2 cellular contexts compared by ENCODE assay signal in the genomic region with DNA sequence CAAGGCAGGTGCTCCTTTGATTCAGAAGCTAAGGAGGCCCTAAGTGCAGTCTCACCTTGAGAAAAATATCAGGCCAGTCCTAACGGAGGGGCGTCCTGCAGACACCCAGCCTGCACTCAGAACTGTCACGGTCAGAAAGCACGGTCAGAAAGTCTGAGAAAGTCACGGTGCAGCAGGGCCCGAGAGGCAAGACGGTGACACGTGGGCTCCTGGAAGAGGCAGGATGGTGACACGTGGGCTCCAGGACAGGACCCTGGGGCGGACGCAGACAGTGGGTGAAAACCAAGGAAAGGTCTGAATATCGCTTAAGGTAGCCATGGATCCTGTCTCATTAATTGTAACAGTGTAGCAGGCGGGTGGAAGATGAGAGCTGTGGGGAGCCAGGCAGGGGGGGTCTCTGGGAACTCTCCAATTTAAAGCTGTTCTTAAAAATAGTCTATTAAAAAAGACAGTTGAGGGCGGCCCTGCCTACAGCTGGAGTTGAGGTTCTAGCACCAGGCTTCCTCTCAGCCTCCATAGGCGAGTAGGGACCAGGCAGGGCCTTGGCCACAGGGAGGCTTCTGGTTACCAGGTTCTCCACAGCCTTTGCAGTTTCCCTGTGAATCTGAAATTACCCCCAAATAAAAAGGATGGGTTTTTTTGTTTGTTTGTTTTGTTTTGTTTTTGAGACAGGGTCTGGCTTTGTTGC.
TF ChIP-seq lines count a peak whose summit lies in the region.

No MANE protein-coding gene starts in this region.

TF ChIP-seq in GM23338, 12 proteins besides CTCF, POLR2A, EP300 and RAD21 (continued from another document):
- TF ChIP-seq, protein P1, sequence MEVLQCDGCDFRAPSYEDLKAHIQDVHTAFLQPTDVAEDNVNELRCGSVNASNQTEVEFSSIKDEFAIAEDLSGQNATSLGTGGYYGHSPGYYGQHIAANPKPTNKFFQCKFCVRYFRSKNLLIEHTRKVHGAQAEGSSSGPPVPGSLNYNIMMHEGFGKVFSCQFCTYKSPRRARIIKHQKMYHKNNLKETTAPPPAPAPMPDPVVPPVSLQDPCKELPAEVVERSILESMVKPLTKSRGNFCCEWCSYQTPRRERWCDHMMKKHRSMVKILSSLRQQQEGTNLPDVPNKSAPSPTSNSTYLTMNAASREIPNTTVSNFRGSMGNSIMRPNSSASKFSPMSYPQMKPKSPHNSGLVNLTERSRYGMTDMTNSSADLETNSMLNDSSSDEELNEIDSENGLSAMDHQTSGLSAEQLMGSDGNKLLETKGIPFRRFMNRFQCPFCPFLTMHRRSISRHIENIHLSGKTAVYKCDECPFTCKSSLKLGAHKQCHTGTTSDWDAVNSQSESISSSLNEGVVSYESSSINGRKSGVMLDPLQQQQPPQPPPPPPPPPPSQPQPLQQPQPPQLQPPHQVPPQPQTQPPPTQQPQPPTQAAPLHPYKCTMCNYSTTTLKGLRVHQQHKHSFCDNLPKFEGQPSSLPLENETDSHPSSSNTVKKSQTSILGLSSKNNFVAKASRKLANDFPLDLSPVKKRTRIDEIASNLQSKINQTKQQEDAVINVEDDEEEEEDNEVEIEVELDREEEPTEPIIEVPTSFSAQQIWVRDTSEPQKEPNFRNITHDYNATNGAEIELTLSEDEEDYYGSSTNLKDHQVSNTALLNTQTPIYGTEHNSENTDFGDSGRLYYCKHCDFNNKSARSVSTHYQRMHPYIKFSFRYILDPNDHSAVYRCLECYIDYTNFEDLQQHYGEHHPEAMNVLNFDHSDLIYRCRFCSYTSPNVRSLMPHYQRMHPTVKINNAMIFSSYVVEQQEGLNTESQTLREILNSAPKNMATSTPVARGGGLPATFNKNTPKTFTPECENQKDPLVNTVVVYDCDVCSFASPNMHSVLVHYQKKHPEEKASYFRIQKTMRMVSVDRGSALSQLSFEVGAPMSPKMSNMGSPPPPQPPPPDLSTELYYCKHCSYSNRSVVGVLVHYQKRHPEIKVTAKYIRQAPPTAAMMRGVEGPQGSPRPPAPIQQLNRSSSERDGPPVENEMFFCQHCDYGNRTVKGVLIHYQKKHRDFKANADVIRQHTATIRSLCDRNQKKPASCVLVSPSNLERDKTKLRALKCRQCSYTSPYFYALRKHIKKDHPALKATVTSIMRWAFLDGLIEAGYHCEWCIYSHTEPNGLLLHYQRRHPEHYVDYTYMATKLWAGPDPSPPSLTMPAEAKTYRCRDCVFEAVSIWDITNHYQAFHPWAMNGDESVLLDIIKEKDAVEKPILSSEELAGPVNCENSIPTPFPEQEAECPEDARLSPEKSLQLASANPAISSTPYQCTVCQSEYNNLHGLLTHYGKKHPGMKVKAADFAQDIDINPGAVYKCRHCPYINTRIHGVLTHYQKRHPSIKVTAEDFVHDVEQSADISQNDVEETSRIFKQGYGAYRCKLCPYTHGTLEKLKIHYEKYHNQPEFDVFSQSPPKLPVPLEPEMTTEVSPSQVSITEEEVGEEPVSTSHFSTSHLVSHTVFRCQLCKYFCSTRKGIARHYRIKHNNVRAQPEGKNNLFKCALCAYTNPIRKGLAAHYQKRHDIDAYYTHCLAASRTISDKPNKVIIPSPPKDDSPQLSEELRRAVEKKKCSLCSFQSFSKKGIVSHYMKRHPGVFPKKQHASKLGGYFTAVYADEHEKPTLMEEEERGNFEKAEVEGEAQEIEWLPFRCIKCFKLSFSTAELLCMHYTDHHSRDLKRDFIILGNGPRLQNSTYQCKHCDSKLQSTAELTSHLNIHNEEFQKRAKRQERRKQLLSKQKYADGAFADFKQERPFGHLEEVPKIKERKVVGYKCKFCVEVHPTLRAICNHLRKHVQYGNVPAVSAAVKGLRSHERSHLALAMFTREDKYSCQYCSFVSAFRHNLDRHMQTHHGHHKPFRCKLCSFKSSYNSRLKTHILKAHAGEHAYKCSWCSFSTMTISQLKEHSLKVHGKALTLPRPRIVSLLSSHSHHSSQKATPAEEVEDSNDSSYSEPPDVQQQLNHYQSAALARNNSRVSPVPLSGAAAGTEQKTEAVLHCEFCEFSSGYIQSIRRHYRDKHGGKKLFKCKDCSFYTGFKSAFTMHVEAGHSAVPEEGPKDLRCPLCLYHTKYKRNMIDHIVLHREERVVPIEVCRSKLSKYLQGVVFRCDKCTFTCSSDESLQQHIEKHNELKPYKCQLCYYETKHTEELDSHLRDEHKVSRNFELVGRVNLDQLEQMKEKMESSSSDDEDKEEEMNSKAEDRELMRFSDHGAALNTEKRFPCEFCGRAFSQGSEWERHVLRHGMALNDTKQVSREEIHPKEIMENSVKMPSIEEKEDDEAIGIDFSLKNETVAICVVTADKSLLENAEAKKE (CRISPR knock-in tag; IDR thresholded peaks at IDR 0.05) = no peak
- TF ChIP-seq, protein P2, sequence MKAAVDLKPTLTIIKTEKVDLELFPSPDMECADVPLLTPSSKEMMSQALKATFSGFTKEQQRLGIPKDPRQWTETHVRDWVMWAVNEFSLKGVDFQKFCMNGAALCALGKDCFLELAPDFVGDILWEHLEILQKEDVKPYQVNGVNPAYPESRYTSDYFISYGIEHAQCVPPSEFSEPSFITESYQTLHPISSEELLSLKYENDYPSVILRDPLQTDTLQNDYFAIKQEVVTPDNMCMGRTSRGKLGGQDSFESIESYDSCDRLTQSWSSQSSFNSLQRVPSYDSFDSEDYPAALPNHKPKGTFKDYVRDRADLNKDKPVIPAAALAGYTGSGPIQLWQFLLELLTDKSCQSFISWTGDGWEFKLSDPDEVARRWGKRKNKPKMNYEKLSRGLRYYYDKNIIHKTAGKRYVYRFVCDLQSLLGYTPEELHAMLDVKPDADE (IDR thresholded peaks at IDR 0.05) = no peak
- no peak for TF ChIP-seq ZNF331 (CRISPR knock-in tag; IDR thresholded peaks at IDR 0.05; ENCODE audit: low read depth)

TF ChIP-seq in WTC11, 78 proteins besides CTCF, POLR2A, EP300 and RAD21 (continued from another document):
- TF ChIP-seq, protein P3, sequence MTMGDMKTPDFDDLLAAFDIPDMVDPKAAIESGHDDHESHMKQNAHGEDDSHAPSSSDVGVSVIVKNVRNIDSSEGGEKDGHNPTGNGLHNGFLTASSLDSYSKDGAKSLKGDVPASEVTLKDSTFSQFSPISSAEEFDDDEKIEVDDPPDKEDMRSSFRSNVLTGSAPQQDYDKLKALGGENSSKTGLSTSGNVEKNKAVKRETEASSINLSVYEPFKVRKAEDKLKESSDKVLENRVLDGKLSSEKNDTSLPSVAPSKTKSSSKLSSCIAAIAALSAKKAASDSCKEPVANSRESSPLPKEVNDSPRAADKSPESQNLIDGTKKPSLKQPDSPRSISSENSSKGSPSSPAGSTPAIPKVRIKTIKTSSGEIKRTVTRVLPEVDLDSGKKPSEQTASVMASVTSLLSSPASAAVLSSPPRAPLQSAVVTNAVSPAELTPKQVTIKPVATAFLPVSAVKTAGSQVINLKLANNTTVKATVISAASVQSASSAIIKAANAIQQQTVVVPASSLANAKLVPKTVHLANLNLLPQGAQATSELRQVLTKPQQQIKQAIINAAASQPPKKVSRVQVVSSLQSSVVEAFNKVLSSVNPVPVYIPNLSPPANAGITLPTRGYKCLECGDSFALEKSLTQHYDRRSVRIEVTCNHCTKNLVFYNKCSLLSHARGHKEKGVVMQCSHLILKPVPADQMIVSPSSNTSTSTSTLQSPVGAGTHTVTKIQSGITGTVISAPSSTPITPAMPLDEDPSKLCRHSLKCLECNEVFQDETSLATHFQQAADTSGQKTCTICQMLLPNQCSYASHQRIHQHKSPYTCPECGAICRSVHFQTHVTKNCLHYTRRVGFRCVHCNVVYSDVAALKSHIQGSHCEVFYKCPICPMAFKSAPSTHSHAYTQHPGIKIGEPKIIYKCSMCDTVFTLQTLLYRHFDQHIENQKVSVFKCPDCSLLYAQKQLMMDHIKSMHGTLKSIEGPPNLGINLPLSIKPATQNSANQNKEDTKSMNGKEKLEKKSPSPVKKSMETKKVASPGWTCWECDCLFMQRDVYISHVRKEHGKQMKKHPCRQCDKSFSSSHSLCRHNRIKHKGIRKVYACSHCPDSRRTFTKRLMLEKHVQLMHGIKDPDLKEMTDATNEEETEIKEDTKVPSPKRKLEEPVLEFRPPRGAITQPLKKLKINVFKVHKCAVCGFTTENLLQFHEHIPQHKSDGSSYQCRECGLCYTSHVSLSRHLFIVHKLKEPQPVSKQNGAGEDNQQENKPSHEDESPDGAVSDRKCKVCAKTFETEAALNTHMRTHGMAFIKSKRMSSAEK (CRISPR knock-in tag; IDR thresholded peaks at IDR 0.05; ENCODE audit: borderline replicate concordance) = no peak
- TF ChIP-seq, protein P4, sequence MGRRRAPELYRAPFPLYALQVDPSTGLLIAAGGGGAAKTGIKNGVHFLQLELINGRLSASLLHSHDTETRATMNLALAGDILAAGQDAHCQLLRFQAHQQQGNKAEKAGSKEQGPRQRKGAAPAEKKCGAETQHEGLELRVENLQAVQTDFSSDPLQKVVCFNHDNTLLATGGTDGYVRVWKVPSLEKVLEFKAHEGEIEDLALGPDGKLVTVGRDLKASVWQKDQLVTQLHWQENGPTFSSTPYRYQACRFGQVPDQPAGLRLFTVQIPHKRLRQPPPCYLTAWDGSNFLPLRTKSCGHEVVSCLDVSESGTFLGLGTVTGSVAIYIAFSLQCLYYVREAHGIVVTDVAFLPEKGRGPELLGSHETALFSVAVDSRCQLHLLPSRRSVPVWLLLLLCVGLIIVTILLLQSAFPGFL (CRISPR knock-in tag; IDR thresholded peaks at IDR 0.05; ENCODE audit: borderline replicate concordance) = no peak
- TF ChIP-seq, protein P5, sequence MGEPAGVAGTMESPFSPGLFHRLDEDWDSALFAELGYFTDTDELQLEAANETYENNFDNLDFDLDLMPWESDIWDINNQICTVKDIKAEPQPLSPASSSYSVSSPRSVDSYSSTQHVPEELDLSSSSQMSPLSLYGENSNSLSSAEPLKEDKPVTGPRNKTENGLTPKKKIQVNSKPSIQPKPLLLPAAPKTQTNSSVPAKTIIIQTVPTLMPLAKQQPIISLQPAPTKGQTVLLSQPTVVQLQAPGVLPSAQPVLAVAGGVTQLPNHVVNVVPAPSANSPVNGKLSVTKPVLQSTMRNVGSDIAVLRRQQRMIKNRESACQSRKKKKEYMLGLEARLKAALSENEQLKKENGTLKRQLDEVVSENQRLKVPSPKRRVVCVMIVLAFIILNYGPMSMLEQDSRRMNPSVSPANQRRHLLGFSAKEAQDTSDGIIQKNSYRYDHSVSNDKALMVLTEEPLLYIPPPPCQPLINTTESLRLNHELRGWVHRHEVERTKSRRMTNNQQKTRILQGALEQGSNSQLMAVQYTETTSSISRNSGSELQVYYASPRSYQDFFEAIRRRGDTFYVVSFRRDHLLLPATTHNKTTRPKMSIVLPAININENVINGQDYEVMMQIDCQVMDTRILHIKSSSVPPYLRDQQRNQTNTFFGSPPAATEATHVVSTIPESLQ (CRISPR knock-in tag; IDR thresholded peaks at IDR 0.05) = no peak
- TF ChIP-seq TEAD4 (CRISPR knock-in tag; IDR thresholded peaks at IDR 0.05) = no peak
- TF ChIP-seq, protein P6, sequence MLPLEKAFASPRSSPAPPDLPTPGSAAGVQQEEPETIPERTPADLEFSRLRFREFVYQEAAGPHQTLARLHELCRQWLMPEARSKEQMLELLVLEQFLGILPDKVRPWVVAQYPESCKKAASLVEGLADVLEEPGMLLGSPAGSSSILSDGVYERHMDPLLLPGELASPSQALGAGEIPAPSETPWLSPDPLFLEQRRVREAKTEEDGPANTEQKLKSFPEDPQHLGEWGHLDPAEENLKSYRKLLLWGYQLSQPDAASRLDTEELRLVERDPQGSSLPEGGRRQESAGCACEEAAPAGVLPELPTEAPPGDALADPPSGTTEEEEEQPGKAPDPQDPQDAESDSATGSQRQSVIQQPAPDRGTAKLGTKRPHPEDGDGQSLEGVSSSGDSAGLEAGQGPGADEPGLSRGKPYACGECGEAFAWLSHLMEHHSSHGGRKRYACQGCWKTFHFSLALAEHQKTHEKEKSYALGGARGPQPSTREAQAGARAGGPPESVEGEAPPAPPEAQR (CRISPR knock-in tag; IDR thresholded peaks at IDR 0.05) = no peak
- TF ChIP-seq SOX15 (CRISPR knock-in tag; IDR thresholded peaks at IDR 0.05) = no peak
- TF ChIP-seq JUN (CRISPR knock-in tag; IDR thresholded peaks at IDR 0.05) = no peak
- TF ChIP-seq RELA (CRISPR knock-in tag; IDR thresholded peaks at IDR 0.05; ENCODE audit: borderline replicate concordance) = no peak
- TF ChIP-seq, protein P7, sequence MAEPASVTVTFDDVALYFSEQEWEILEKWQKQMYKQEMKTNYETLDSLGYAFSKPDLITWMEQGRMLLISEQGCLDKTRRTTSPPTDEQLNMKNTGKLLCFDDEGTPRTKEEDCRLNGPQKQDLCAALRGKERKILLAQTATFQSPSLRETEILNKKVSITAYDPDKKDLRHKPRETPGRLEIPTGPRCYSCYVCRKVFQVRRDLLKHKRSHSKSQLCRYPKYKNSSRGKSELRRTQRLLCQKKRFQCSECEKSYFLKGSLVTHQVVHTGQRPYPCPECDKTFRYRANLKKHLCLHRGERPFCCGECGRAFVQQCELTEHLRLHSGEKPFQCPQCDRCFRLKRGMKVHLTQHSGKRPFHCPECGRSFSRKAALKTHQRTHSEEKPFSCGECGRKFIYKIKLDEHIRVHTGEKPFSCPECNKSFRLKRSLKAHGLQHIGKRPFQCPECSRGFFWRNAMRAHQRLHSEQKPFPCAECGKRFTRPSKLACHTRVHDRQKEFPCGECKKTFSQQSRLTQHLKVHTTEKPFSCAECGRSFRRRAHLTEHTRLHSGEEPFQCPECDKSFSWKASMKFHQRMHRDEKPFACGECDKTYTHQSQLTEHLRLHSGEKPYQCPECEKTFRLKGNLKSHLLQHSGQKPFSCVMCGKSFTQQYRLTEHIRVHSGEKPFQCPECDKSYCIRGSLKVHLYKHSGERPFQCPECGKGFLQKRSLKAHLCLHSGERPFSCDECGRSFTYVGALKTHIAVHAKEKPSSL (CRISPR knock-in tag; conservative IDR thresholded peaks at IDR 0.05) = no peak
- TF ChIP-seq RORB (CRISPR knock-in tag; IDR thresholded peaks at IDR 0.05) = no peak
- no peak for TF ChIP-seq MYBL2 (CRISPR knock-in tag; IDR thresholded peaks at IDR 0.05)
- TF ChIP-seq, protein P8, sequence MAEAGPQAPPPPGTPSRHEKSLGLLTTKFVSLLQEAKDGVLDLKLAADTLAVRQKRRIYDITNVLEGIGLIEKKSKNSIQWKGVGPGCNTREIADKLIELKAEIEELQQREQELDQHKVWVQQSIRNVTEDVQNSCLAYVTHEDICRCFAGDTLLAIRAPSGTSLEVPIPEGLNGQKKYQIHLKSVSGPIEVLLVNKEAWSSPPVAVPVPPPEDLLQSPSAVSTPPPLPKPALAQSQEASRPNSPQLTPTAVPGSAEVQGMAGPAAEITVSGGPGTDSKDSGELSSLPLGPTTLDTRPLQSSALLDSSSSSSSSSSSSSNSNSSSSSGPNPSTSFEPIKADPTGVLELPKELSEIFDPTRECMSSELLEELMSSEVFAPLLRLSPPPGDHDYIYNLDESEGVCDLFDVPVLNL (CRISPR knock-in tag; IDR thresholded peaks at IDR 0.05; ENCODE audit: borderline replicate concordance, low read depth) = no peak
